Comparison of ENCODE assay signal across 18 cellular contexts in genomic region chr11:128462189-128462588, GRCh38.
A peak's percentile ranks its signal among the peaks of the same experiment; 100 is the strongest.
DNase-seq lines count a peak whose midpoint lies in the region; ATAC-seq and TF ChIP-seq lines count a peak whose summit lies in the region.
"Had no signal": no experiment of that assay in that cellular context is flagged by ENCODE, and none has a peak within 500 bp of the region (broad histone marks: within the 10 kb centered on the region; RNA-seq: fewer than 3 reads in every experiment).

No MANE protein-coding gene starts in this region.

- H3K27me3 Mint-ChIP-seq in activated CD8-positive, alpha-beta memory T cell treated with anti-CD3 and anti-CD28 coated beads, Interleukin-2, amount 10 ng/mL, durations not matched to agents 7 days and 5 days = no peaks in the 10 kb centered on the region
- no peaks in the 10 kb centered on the region for H3K27me3 Mint-ChIP-seq in T-cell
- H3K27me3 Mint-ChIP-seq in central memory CD8-positive, alpha-beta T cell = no peaks in the 10 kb centered on the region
- H3K27me3 Mint-ChIP-seq in osteocyte (ENCODE audit: unreplicated experiment) = no peaks in the 10 kb centered on the region

- H3K9me3 ChIP-seq in Peyer's patch = no peaks in the 10 kb centered on the region
- H3K9me3 ChIP-seq: adrenal gland, lower lobe of right lung, thyroid gland had no signal

- H3K27ac Mint-ChIP-seq in activated CD8-positive, alpha-beta memory T cell treated with anti-CD3 and anti-CD28 coated beads, Interleukin-2, amount 10 ng/mL, durations not matched to agents 7 days and 5 days = peak overlapping the region; percentile 64
- peak overlapping the region; percentile 93 to 98 for H3K27ac Mint-ChIP-seq in T-cell
- peak overlapping the region; percentile 96 for H3K27ac Mint-ChIP-seq in central memory CD8-positive, alpha-beta T cell (ENCODE audit: low read depth)
- H3K27ac Mint-ChIP-seq in osteocyte (ENCODE audit: unreplicated experiment) = peak overlapping the region; percentile 4
- H3K27ac Mint-ChIP-seq: WTC11 had no signal

- H3K4me1 ChIP-seq in Peyer's patch = peaks cover 0 to 31% (median 10%) of the 10 kb centered on the region in 4 donors

- no peak for ATAC-seq in activated CD8-positive, alpha-beta memory T cell treated with anti-CD3 and anti-CD28 coated beads, Interleukin-2, amount 10 ng/mL, durations not matched to agents 7 days and 5 days
- ATAC-seq in T-cell (replicated peaks in 1 of 4) = no peak
- no peak for ATAC-seq in central memory CD8-positive, alpha-beta T cell (replicated peaks; ENCODE audit: extremely low read depth, poor library complexity, severe bottlenecking)
- ATAC-seq: lower lobe of right lung, WTC11 had no signal

- no peak overlapping the region for H3K4me3 Mint-ChIP-seq in activated CD8-positive, alpha-beta memory T cell treated with anti-CD3 and anti-CD28 coated beads, Interleukin-2, amount 10 ng/mL, durations not matched to agents 7 days and 5 days
- peak overlapping the region in 1 of 3 donors; percentile 99 for H3K4me3 Mint-ChIP-seq in T-cell
- H3K4me3 Mint-ChIP-seq in central memory CD8-positive, alpha-beta T cell = no peak overlapping the region
- H3K4me3 Mint-ChIP-seq in osteocyte (ENCODE audit: unreplicated experiment) = no peak overlapping the region
- H3K4me3 Mint-ChIP-seq: WTC11 had no signal

- no peaks in the 10 kb centered on the region for H3K9me3 Mint-ChIP-seq in activated CD8-positive, alpha-beta memory T cell treated with anti-CD3 and anti-CD28 coated beads, Interleukin-2, amount 10 ng/mL, durations not matched to agents 7 days and 5 days (ENCODE audit: low read depth)
- H3K9me3 Mint-ChIP-seq in T-cell = no peaks in the 10 kb centered on the region
- H3K9me3 Mint-ChIP-seq in central memory CD8-positive, alpha-beta T cell = no peaks in the 10 kb centered on the region
- H3K9me3 Mint-ChIP-seq in osteocyte (ENCODE audit: unreplicated experiment) = no peaks in the 10 kb centered on the region
- H3K9me3 Mint-ChIP-seq: WTC11 had no signal

- peaks cover 93% of the 10 kb centered on the region for H3K36me3 Mint-ChIP-seq in activated CD8-positive, alpha-beta memory T cell treated with anti-CD3 and anti-CD28 coated beads, Interleukin-2, amount 10 ng/mL, durations not matched to agents 7 days and 5 days
- H3K36me3 Mint-ChIP-seq in T-cell = peaks cover 91% of the 10 kb centered on the region
- H3K36me3 Mint-ChIP-seq in central memory CD8-positive, alpha-beta T cell (ENCODE audit: insufficient read depth) = peaks cover 96% of the 10 kb centered on the region
- H3K36me3 Mint-ChIP-seq in osteocyte (ENCODE audit: unreplicated experiment) = peaks cover 70% of the 10 kb centered on the region

- POLR2A ChIA-PET in T-cell (lab: Charles Lee) = interaction anchor here in 1 of 2 donors (0.7 to 1.0 kb wide), 2 partner anchors 25 to 183 kb away, joined by 3 to 4 read pairs; no protein-coding TSS in a partner anchor

- H3K4me3 ChIP-seq in Peyer's patch = no peak overlapping the region
- H3K4me3 ChIP-seq: adrenal gland, lower lobe of right lung, thyroid gland had no signal

- peak overlapping the region in 1 of 4 donors; percentile 88 for H3K27ac ChIP-seq in Peyer's patch
- H3K27ac ChIP-seq: lower lobe of right lung had no signal

- no peak for TF ChIP-seq CTCF in osteocyte (IDR thresholded peaks at IDR 0.05)
- TF ChIP-seq CTCF in Peyer's patch (IDR thresholded peaks at IDR 0.05) = no peak

- H3K4me1 Mint-ChIP-seq in activated CD8-positive, alpha-beta memory T cell treated with anti-CD3 and anti-CD28 coated beads, Interleukin-2, amount 10 ng/mL, durations not matched to agents 7 days and 5 days = peaks cover 67% of the 10 kb centered on the region
- H3K4me1 Mint-ChIP-seq in T-cell (peaks cover 84 to 92% (median 91%) of the 10 kb centered on the region in 3 donors), osteocyte (ENCODE audit: unreplicated experiment) (peaks cover 66% of the 10 kb centered on the region)
- H3K4me1 Mint-ChIP-seq in central memory CD8-positive, alpha-beta T cell = peaks cover 83% of the 10 kb centered on the region
- H3K4me1 Mint-ChIP-seq: WTC11 had no signal

- CTCF ChIA-PET in activated CD8-positive, alpha-beta memory T cell treated with anti-CD3 and anti-CD28 coated beads, Interleukin-2, amount 10 ng/mL, durations not matched to agents 7 days and 5 days (lab: Charles Lee) = interaction anchor here (0.9 to 1.2 kb wide), 5 partner anchors 9 to 169 kb away, joined by 3 to 5 read pairs (median 3); no protein-coding TSS in a partner anchor
- CTCF ChIA-PET in T-cell (lab: Charles Lee) = interaction anchor here (1.1 to 1.5 kb wide), 3 partner anchors 138 to 169 kb away, joined by 3 read pairs; no protein-coding TSS in a partner anchor

- DNase-seq in activated CD8-positive, alpha-beta memory T cell treated with anti-CD3 and anti-CD28 coated beads, Interleukin-2, amount 10 ng/mL, durations not matched to agents 7 days and 5 days = no peak
- DNase-seq in activated CD8-positive, alpha-beta memory T cell treated with anti-CD3 and anti-CD28 coated beads for 24 hours = no peak
- peak in 1 of 34 experiments; percentile 0 for DNase-seq in T-cell
- no peak for DNase-seq in central memory CD8-positive, alpha-beta T cell (ENCODE audit: low spot score in 2 of 2)
- no peak for DNase-seq in osteocyte (ENCODE audit: extremely low spot score, unreplicated experiment)
- no peak for DNase-seq in Peyer's patch
- no peak for DNase-seq in NCI-H1694 treated with DMSO at 0.1 percent for 48 hours (lab: John Stamatoyannopoulos, UW)
- DNase-seq in HK-2 (ENCODE audit: unreplicated experiment) = no peak
- DNase-seq: activated CD8-positive, alpha-beta memory T cell treated with anti-CD3 and anti-CD28 coated beads, Interleukin-2, amount 50 U/mL, for 48 hours; adrenal gland; central memory CD4-positive, alpha-beta T cell; DMS79 treated with DMSO at 0.1 percent for 48 hours; lower lobe of right lung; NCI-H1417; NCI-H526 treated with DMSO at 0.1 percent for 48 hours; SHP77 treated with DMSO at 0.1 percent for 48 hours; thyroid gland had no signal

- no peak for TF ChIP-seq POLR2A in Peyer's patch (IDR thresholded peaks at IDR 0.05)

- H3K27me3 ChIP-seq in Peyer's patch = no peaks in the 10 kb centered on the region
- H3K27me3 ChIP-seq: adrenal gland, thyroid gland had no signal

- H3K36me3 ChIP-seq in Peyer's patch = peaks cover 0 to 48% (median 0%) of the 10 kb centered on the region in 3 donors

Comparison
In these comparisons a context has a peak if more than half of its experiments do, and no peak if none do; other contexts are left out.
1. H3K27ac Mint-ChIP-seq: peak in every context shown above with its lines; median percentile 96 in central memory CD8-positive, alpha-beta T cell; 96 in T-cell; 64 in activated CD8-positive, alpha-beta memory T cell treated with anti-CD3 and anti-CD28 coated beads, Interleukin-2, amount 10 ng/mL, durations not matched to agents 7 days and 5 days; 4 in osteocyte.